23 cellular contexts compared by ENCODE assay signal in the genomic region with DNA sequence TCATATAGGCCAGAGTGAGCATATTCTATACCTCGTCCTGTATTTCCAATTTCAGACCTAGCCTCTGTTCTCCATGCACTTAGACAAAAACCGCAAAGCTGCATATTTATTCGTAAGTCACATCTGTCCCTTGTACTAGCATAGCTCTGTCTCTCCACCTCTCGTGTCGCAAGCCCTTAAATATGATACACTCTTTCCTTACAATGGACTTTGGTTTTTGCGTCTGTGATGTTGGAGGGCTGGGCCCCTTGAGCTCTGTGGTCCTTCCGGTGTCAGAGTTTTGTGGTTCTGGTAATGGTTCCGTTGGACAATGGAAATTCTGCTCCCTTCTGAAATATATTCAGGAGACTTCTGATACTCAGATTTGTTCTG. TPM values are rescaled to one million over a fixed set of nuclear protein-coding genes. Genes with fewer than 3 reads are reported as not detected.
DNase-seq lines count a peak whose midpoint lies in the region; ATAC-seq, FAIRE-seq and TF ChIP-seq lines count a peak whose summit lies in the region.
"Had no signal": no experiment of that assay in that cellular context is flagged by ENCODE, and none has a peak within 500 bp of the region (broad histone marks: within the 10 kb centered on the region; RNA-seq: fewer than 3 reads in every experiment).

No MANE protein-coding gene starts in this region.

- peak overlapping the region; percentile 20 to 39 for H3K27ac ChIP-seq in small intestine (ENCODE audit: low read depth in 1 of 2, low read length in 1 of 2)
- H3K27ac ChIP-seq: A549, psoas muscle had no signal

- peak overlapping the region; percentile 82 for H3K4me3 Mint-ChIP-seq in activated CD4-positive, alpha-beta T cell treated with anti-CD3 and anti-CD28 coated beads, Interleukin-2, amount 10 ng/mL, durations not matched to agents 24 days and 14 days
- peak overlapping the region; percentile 75 for H3K4me3 Mint-ChIP-seq in activated naive CD8-positive, alpha-beta T cell treated with anti-CD3 and anti-CD28 coated beads for 36 hours
- H3K4me3 Mint-ChIP-seq: CD14-positive monocyte; endodermal cell; H9; stimulated activated naive B cell treated with anti-CD40 and anti-IgM and Interleukin-4, amounts not matched to agents 10 μg/mL and 1 μg/mL and 100 μg/mL, for 72 hours had no signal

- intact Hi-C loops in activated CD4-positive, alpha-beta T cell treated with anti-CD3 and anti-CD28 coated beads, Interleukin-2, amount 10 ng/mL, durations not matched to agents 24 days and 14 days (cut with micrococcal nuclease) = loop anchor here (5.0 to 10.0 kb wide), 3 partner anchors 365 to 578 kb away; partner anchors contain the start of gene HIF1A

- no peaks in the 10 kb centered on the region for H3K9me3 Mint-ChIP-seq in activated CD4-positive, alpha-beta T cell treated with anti-CD3 and anti-CD28 coated beads, Interleukin-2, amount 10 ng/mL, durations not matched to agents 24 days and 14 days
- no peaks in the 10 kb centered on the region for H3K9me3 Mint-ChIP-seq in activated naive CD8-positive, alpha-beta T cell treated with anti-CD3 and anti-CD28 coated beads for 36 hours
- H3K9me3 Mint-ChIP-seq: CD14-positive monocyte; endodermal cell; H9; stimulated activated naive B cell treated with anti-CD40 and anti-IgM and Interleukin-4, amounts not matched to agents 10 μg/mL and 1 μg/mL and 100 μg/mL, for 72 hours had no signal

- peak; percentile 81 for DNase-seq in activated CD4-positive, alpha-beta T cell treated with anti-CD3 and anti-CD28 coated beads, Interleukin-2, amount 10 ng/mL, durations not matched to agents 24 days and 14 days
- DNase-seq in activated CD4-positive, alpha-beta T cell treated with anti-CD3 and anti-CD28 coated beads, Interleukin-2, amount 50 U/mL, for 48 hours = no peak
- DNase-seq in activated naive CD8-positive, alpha-beta T cell treated with anti-CD3 and anti-CD28 coated beads for 36 hours = peak; percentile 49
- DNase-seq in small intestine (no peak), C1 segment of cervical spinal cord (lab: John Stamatoyannopoulos, UW) (no peak)
- DNase-seq: endodermal cell; H9; hippocampal formation; Kasumi-1; kidney; mesenchymal stem cell; NCI-H2171 treated with DMSO at 0.1 percent for 48 hours; psoas muscle; stimulated activated CD4-positive, alpha-beta T cell treated with anti-CD3 and anti-CD28 coated beads, Interleukin-12 subunit alpha, Interleukin-12 subunit beta, amount 100 ng/mL, for 4 hours; stimulated activated naive B cell treated with anti-CD40 and anti-IgM and Interleukin-4, amounts not matched to agents 10 μg/mL and 1 μg/mL and 100 μg/mL, for 72 hours; uterus had no signal

- H3K4me1 Mint-ChIP-seq in activated CD4-positive, alpha-beta T cell treated with anti-CD3 and anti-CD28 coated beads, Interleukin-2, amount 10 ng/mL, durations not matched to agents 24 days and 14 days = peaks cover 75% of the 10 kb centered on the region
- peaks cover 78% of the 10 kb centered on the region for H3K4me1 Mint-ChIP-seq in activated naive CD8-positive, alpha-beta T cell treated with anti-CD3 and anti-CD28 coated beads for 36 hours

- peak overlapping the region; percentile 71 for H3K4me2 ChIP-seq in Loucy (ENCODE audit: low read depth, low read length, poor library complexity, severe bottlenecking)
- H3K4me2 ChIP-seq: A549 had no signal

- peaks cover 83% of the 10 kb centered on the region for H3K4me1 ChIP-seq in Loucy (ENCODE audit: insufficient read depth, low read length, poor library complexity, severe bottlenecking)
- no peaks in the 10 kb centered on the region for H3K4me1 ChIP-seq in small intestine (ENCODE audit: control insufficient read depth in 2 of 2, insufficient read depth in 1 of 2, low read depth in 1 of 2, low read length in 1 of 2)
- H3K4me1 ChIP-seq: A549, psoas muscle, uterus had no signal

- H3K27me3 ChIP-seq in Loucy (ENCODE audit: insufficient read depth, low read length, poor library complexity, severe bottlenecking) (no peaks in the 10 kb centered on the region), small intestine (ENCODE audit: control insufficient read depth in 2 of 2, insufficient read depth in 2 of 2, low read length in 2 of 2) (no peaks in the 10 kb centered on the region)
- H3K27me3 ChIP-seq: uterus had no signal

- H3K9me3 ChIP-seq in Loucy (ENCODE audit: insufficient read depth, low read depth, low read length) = no peaks in the 10 kb centered on the region
- H3K9me3 ChIP-seq in small intestine (ENCODE audit: control insufficient read depth, low read depth) = no peaks in the 10 kb centered on the region
- H3K9me3 ChIP-seq: A549, psoas muscle, uterus had no signal

- H3K27me3 Mint-ChIP-seq in activated CD4-positive, alpha-beta T cell treated with anti-CD3 and anti-CD28 coated beads, Interleukin-2, amount 10 ng/mL, durations not matched to agents 24 days and 14 days = no peaks in the 10 kb centered on the region
- no peaks in the 10 kb centered on the region for H3K27me3 Mint-ChIP-seq in activated naive CD8-positive, alpha-beta T cell treated with anti-CD3 and anti-CD28 coated beads for 36 hours
- H3K27me3 Mint-ChIP-seq: stimulated activated naive B cell treated with anti-CD40 and anti-IgM and Interleukin-4, amounts not matched to agents 10 μg/mL and 1 μg/mL and 100 μg/mL, for 72 hours had no signal

- H3K27ac Mint-ChIP-seq in activated CD4-positive, alpha-beta T cell treated with anti-CD3 and anti-CD28 coated beads, Interleukin-2, amount 10 ng/mL, durations not matched to agents 24 days and 14 days = peak overlapping the region; percentile 93
- peak overlapping the region; percentile 98 for H3K27ac Mint-ChIP-seq in activated naive CD8-positive, alpha-beta T cell treated with anti-CD3 and anti-CD28 coated beads for 36 hours
- H3K27ac Mint-ChIP-seq: endodermal cell; H9; stimulated activated naive B cell treated with anti-CD40 and anti-IgM and Interleukin-4, amounts not matched to agents 10 μg/mL and 1 μg/mL and 100 μg/mL, for 72 hours had no signal

- ATAC-seq in GM18498 (IDR thresholded peaks at IDR 0.05; ENCODE audit: unreplicated experiment) = no peak
- no peak for ATAC-seq in HG02885 (IDR thresholded peaks at IDR 0.05; ENCODE audit: poor library complexity, unreplicated experiment)
- ATAC-seq: A549; psoas muscle; stimulated activated naive B cell treated with anti-CD40 and anti-IgM and Interleukin-4, amounts not matched to agents 10 μg/mL and 1 μg/mL and 100 μg/mL, for 72 hours had no signal

- H3K9ac ChIP-seq in Loucy (ENCODE audit: low read depth, low read length, poor library complexity, severe bottlenecking) = no peak overlapping the region

- no peaks in the 10 kb centered on the region for H3F3A ChIP-seq in Loucy (ENCODE audit: low read depth)

- H2AFZ ChIP-seq in Loucy (ENCODE audit: low read length) = no peak overlapping the region

- no peaks in the 10 kb centered on the region for H3K9me2 ChIP-seq in Loucy (replicated peaks; ENCODE audit: low read depth, low read length)

- peaks cover 81% of the 10 kb centered on the region for H4K20me1 ChIP-seq in Loucy (ENCODE audit: insufficient read depth, low read length, poor library complexity, severe bottlenecking)

- 76 to 84% (median 77%) methylated on average over 8 of the region's 8 CpGs for WGBS in small intestine, 3 donors

- H3K4me3 ChIP-seq in Loucy (ENCODE audit: low read length, poor library complexity, severe bottlenecking) (peak overlapping the region; percentile 61), small intestine (ENCODE audit: low read depth in 1 of 2, low read length in 2 of 2) (no peak overlapping the region)
- H3K4me3 ChIP-seq: A549, psoas muscle, uterus had no signal

- H3K36me3 ChIP-seq in Loucy (ENCODE audit: insufficient read depth, low read length) (no peaks in the 10 kb centered on the region; the same call in 1 of the 2 replicates), small intestine (ENCODE audit: control insufficient read depth in 2 of 2, insufficient read depth in 2 of 2, low read length in 2 of 2) (no peaks in the 10 kb centered on the region)
- H3K36me3 ChIP-seq: uterus had no signal

- H3K36me3 Mint-ChIP-seq in activated CD4-positive, alpha-beta T cell treated with anti-CD3 and anti-CD28 coated beads, Interleukin-2, amount 10 ng/mL, durations not matched to agents 24 days and 14 days (ENCODE audit: low read depth) = peaks cover 25% of the 10 kb centered on the region
- H3K36me3 Mint-ChIP-seq in activated naive CD8-positive, alpha-beta T cell treated with anti-CD3 and anti-CD28 coated beads for 36 hours = peaks cover 50% of the 10 kb centered on the region
- H3K36me3 Mint-ChIP-seq: stimulated activated naive B cell treated with anti-CD40 and anti-IgM and Interleukin-4, amounts not matched to agents 10 μg/mL and 1 μg/mL and 100 μg/mL, for 72 hours had no signal

- H3K79me2 ChIP-seq in Loucy (ENCODE audit: insufficient read depth, low read length) = peaks cover 98% of the 10 kb centered on the region

- TF ChIP-seq CTCF in Loucy (conservative IDR thresholded peaks at IDR 0.05; ENCODE audit: low read length) = no peak

- FAIRE-seq in small intestine (lab: Jason Lieb, UNC) = no peak
- FAIRE-seq: A549, GM18507, kidney had no signal

RNA-seq across cellular contexts. Expression of gene PRKCH, which starts 11.3 kb away (rescaled TPM):
- 108 and 118 TPM in 2 replicates for total RNA-seq in activated CD4-positive, alpha-beta T cell treated with anti-CD3 and anti-CD28 coated beads, Interleukin-2, amount 10 ng/mL, durations not matched to agents 24 days and 14 days
- total RNA-seq in activated naive CD8-positive, alpha-beta T cell treated with anti-CD3 and anti-CD28 coated beads for 36 hours = 100 to 1,000 TPM; 176 to 177 TPM
- polyA plus RNA-seq in small intestine = 10 to 100 TPM; 12.1 to 17.3 (median 13.6) TPM

RNA-seq across cellular contexts. Expression of gene TMEM30B, which starts 51.5 kb away (rescaled TPM):
- total RNA-seq in activated CD4-positive, alpha-beta T cell treated with anti-CD3 and anti-CD28 coated beads, Interleukin-2, amount 10 ng/mL, durations not matched to agents 24 days and 14 days = 0.44 and 0.47 TPM in 2 replicates
- total RNA-seq in activated naive CD8-positive, alpha-beta T cell treated with anti-CD3 and anti-CD28 coated beads for 36 hours = 1 to 10 TPM; 1.8 to 2.0 TPM
- polyA plus RNA-seq in small intestine = 10 to 100 TPM; 21.6 to 33.6 (median 27.5) TPM
- total RNA-seq: RPMI7951 had no signal
- polyA plus RNA-seq: CD14-positive monocyte had no signal

Comparison
In these comparisons a context has a peak if more than half of its experiments do, and no peak if none do; other contexts are left out.
1. DNase-seq: peak in activated CD4-positive, alpha-beta T cell treated with anti-CD3 and anti-CD28 coated beads, Interleukin-2, amount 10 ng/mL, durations not matched to agents 24 days and 14 days (single experiment) and activated naive CD8-positive, alpha-beta T cell treated with anti-CD3 and anti-CD28 coated beads for 36 hours (single experiment); none in activated CD4-positive, alpha-beta T cell treated with anti-CD3 and anti-CD28 coated beads, Interleukin-2, amount 50 U/mL, for 48 hours (0 of 2), small intestine (single experiment) and C1 segment of cervical spinal cord (0 of 14).